In genomic region chr1:24748191-24749121, GRCh38 we compare ENCODE assay signal across 11 cellular contexts. TPM values are rescaled to one million over a fixed set of nuclear protein-coding genes. Genes with fewer than 3 reads are reported as not detected.
DNase-seq lines count a peak whose midpoint lies in the region; ATAC-seq and TF ChIP-seq lines count a peak whose summit lies in the region.
"Had no signal": no experiment of that assay in that cellular context is flagged by ENCODE, and none has a peak within 500 bp of the region (broad histone marks: within the 10 kb centered on the region; RNA-seq: fewer than 3 reads in every experiment).

No MANE protein-coding gene starts in this region.

- TF ChIP-seq EP300 in transverse colon (IDR thresholded peaks at IDR 0.05; ENCODE audit: low read depth): no peak

- H3K9me3 Mint-ChIP-seq in activated naive CD4-positive, alpha-beta T cell treated with anti-CD3 and anti-CD28 coated beads for 36 hours: no peaks in the 10 kb centered on the region
- no peaks in the 10 kb centered on the region for H3K9me3 Mint-ChIP-seq in activated naive CD4-positive, alpha-beta T cell treated with anti-CD3 and anti-CD28 coated beads, Interleukin-2, amount 50 U/mL, for 72 hours
- H3K9me3 Mint-ChIP-seq in activated T-helper 2 cell treated with anti-CD3 and anti-CD28 coated beads, Interferon-gamma antibody, Interleukin-2, Interleukin-4, amounts not matched to agents 10 μg/mL and 5 μg/mL and 100 μg/mL, durations not matched to agents 14 hours and 24 hours and 36 hours: no peaks in the 10 kb centered on the region

- TF ChIP-seq CTCF in transverse colon (IDR thresholded peaks at IDR 0.05): no peak

- WGBS in transverse colon (ENCODE audit: low coverage in 1 of 2), 2 donors: 73 to 79% methylated on average over 5 to 14 of the region's 14 CpGs

- H3K4me1 ChIP-seq in transverse colon: peaks cover 12 to 50% (median 24%) of the 10 kb centered on the region in 4 donors

- H3K27ac Mint-ChIP-seq in activated naive CD4-positive, alpha-beta T cell treated with anti-CD3 and anti-CD28 coated beads for 36 hours: peak overlapping the region; percentile 15
- no peak overlapping the region for H3K27ac Mint-ChIP-seq in activated naive CD4-positive, alpha-beta T cell treated with anti-CD3 and anti-CD28 coated beads, Interleukin-2, amount 50 U/mL, for 72 hours
- no peak overlapping the region for H3K27ac Mint-ChIP-seq in activated T-helper 2 cell treated with anti-CD3 and anti-CD28 coated beads, Interferon-gamma antibody, Interleukin-2, Interleukin-4, amounts not matched to agents 10 μg/mL and 5 μg/mL and 100 μg/mL, durations not matched to agents 14 hours and 24 hours and 36 hours

- in situ Hi-C loops in transverse colon (cut with MboI; ENCODE audit: low pct_ligation_motif_present in 1 of 4, low pct_unique_long_range_greater_than_20kb in 1 of 4, low sequenced_read_pairs in 3 of 4): no loop called here

- no peaks in the 10 kb centered on the region for H3K27me3 Mint-ChIP-seq in activated naive CD4-positive, alpha-beta T cell treated with anti-CD3 and anti-CD28 coated beads for 36 hours (ENCODE audit: low read depth)
- H3K27me3 Mint-ChIP-seq in activated T-helper 2 cell treated with anti-CD3 and anti-CD28 coated beads, Interferon-gamma antibody, Interleukin-2, Interleukin-4, amounts not matched to agents 10 μg/mL and 5 μg/mL and 100 μg/mL, durations not matched to agents 14 hours and 24 hours and 36 hours (ENCODE audit: low read depth): no peaks in the 10 kb centered on the region

- peaks cover 5% of the 10 kb centered on the region for H3K27me3 ChIP-seq in transverse colon

- H3K27ac ChIP-seq in transverse colon: peak overlapping the region; percentile 54 to 99 (median 96)

- no peak for DNase-seq in activated naive CD4-positive, alpha-beta T cell treated with anti-CD3 and anti-CD28 coated beads for 36 hours
- no peak for DNase-seq in activated naive CD4-positive, alpha-beta T cell treated with anti-CD3 and anti-CD28 coated beads, Interleukin-2, amount 50 U/mL, for 72 hours (ENCODE audit: low spot score in 2 of 2)
- no peak for DNase-seq in activated T-helper 2 cell treated with anti-CD3 and anti-CD28 coated beads, Interferon-gamma antibody, Interleukin-2, Interleukin-4, amounts not matched to agents 10 μg/mL and 5 μg/mL and 100 μg/mL, durations not matched to agents 14 hours and 24 hours and 36 hours (ENCODE audit: low spot score)
- DNase-seq in kidney glomerular epithelial cell (lab: John Stamatoyannopoulos, UW) (peak; percentile 66), transverse colon (no peak), T-helper 9 cell (no peak)
- DNase-seq: activated CD8-positive, alpha-beta memory T cell treated with anti-CD3 and anti-CD28 coated beads, Interleukin-2, amount 50 U/mL, for 4 hours; CD4-positive, CD25-positive, alpha-beta regulatory T cell; NCI-H774 had no signal

- H3K4me1 Mint-ChIP-seq in activated naive CD4-positive, alpha-beta T cell treated with anti-CD3 and anti-CD28 coated beads for 36 hours (ENCODE audit: low read depth): peaks cover 37% of the 10 kb centered on the region
- H3K4me1 Mint-ChIP-seq in activated T-helper 2 cell treated with anti-CD3 and anti-CD28 coated beads, Interferon-gamma antibody, Interleukin-2, Interleukin-4, amounts not matched to agents 10 μg/mL and 5 μg/mL and 100 μg/mL, durations not matched to agents 14 hours and 24 hours and 36 hours (ENCODE audit: low read depth): peaks cover 32% of the 10 kb centered on the region

- H3K9me3 ChIP-seq in transverse colon: no peaks in the 10 kb centered on the region

- H3K4me3 Mint-ChIP-seq in activated naive CD4-positive, alpha-beta T cell treated with anti-CD3 and anti-CD28 coated beads for 36 hours: no peak overlapping the region
- peak overlapping the region; percentile 24 for H3K4me3 Mint-ChIP-seq in activated T-helper 2 cell treated with anti-CD3 and anti-CD28 coated beads, Interferon-gamma antibody, Interleukin-2, Interleukin-4, amounts not matched to agents 10 μg/mL and 5 μg/mL and 100 μg/mL, durations not matched to agents 14 hours and 24 hours and 36 hours (ENCODE audit: low read depth)

- ATAC-seq in activated naive CD4-positive, alpha-beta T cell treated with anti-CD3 and anti-CD28 coated beads, Interleukin-2, amount 50 U/mL, for 72 hours: no peak
- no peak for ATAC-seq in GM21367 (IDR thresholded peaks at IDR 0.05; ENCODE audit: unreplicated experiment)
- no peak for ATAC-seq in GM18861 (IDR thresholded peaks at IDR 0.05; ENCODE audit: unreplicated experiment)

- intact Hi-C loops in activated naive CD4-positive, alpha-beta T cell treated with anti-CD3 and anti-CD28 coated beads for 36 hours (cut with micrococcal nuclease): loop anchor here (5.0 to 10.0 kb wide), 5 partner anchors 34 to 561 kb away; partner anchors contain the start of genes IFNLR1 and SYF2
- intact Hi-C loops in activated T-helper 2 cell treated with anti-CD3 and anti-CD28 coated beads, Interferon-gamma antibody, Interleukin-2, Interleukin-4, amounts not matched to agents 10 μg/mL and 5 μg/mL and 100 μg/mL, durations not matched to agents 14 hours and 24 hours and 36 hours (cut with micrococcal nuclease): loop anchor here (5.0 to 10.0 kb wide), 3 partner anchors 54 to 496 kb away; partner anchors contain the start of genes RCAN3 and RSRP1
- intact Hi-C loops in transverse colon (cut with DNase I; ENCODE audit: low total_unique reads): loop anchor here (10.0 kb wide), 1 partner anchor 76 kb away; no protein-coding TSS in a partner anchor

- H3K36me3 Mint-ChIP-seq in activated naive CD4-positive, alpha-beta T cell treated with anti-CD3 and anti-CD28 coated beads for 36 hours (ENCODE audit: low read depth): peaks cover 3% of the 10 kb centered on the region
- H3K36me3 Mint-ChIP-seq in activated naive CD4-positive, alpha-beta T cell treated with anti-CD3 and anti-CD28 coated beads, Interleukin-2, amount 50 U/mL, for 72 hours: peaks cover 7 to 11% of the 10 kb centered on the region in 2 donors
- peaks cover 6% of the 10 kb centered on the region for H3K36me3 Mint-ChIP-seq in activated T-helper 2 cell treated with anti-CD3 and anti-CD28 coated beads, Interferon-gamma antibody, Interleukin-2, Interleukin-4, amounts not matched to agents 10 μg/mL and 5 μg/mL and 100 μg/mL, durations not matched to agents 14 hours and 24 hours and 36 hours (ENCODE audit: low read depth)
- H3K36me3 Mint-ChIP-seq: CD4-positive, CD25-positive, alpha-beta regulatory T cell had no signal

- no peak for TF ChIP-seq POLR2A in transverse colon (IDR thresholded peaks at IDR 0.05)

- H3K36me3 ChIP-seq in transverse colon: no peaks in the 10 kb centered on the region

- H3K4me3 ChIP-seq in transverse colon: peak overlapping the region in 2 of 4 donors; percentile 9 to 82

- CTCF ChIA-PET in activated naive CD4-positive, alpha-beta T cell treated with anti-CD3 and anti-CD28 coated beads for 36 hours (lab: Charles Lee): interaction anchor here (1.2 kb wide), 1 partner anchor 39 kb away, joined by 8 read pairs; no protein-coding TSS in a partner anchor

RNA-seq across cellular contexts. Expression of gene CLIC4, which starts 3.2 kb away (rescaled TPM):
- 10 to 100 TPM; 38.0 to 44.3 TPM for total RNA-seq in activated naive CD4-positive, alpha-beta T cell treated with anti-CD3 and anti-CD28 coated beads for 36 hours
- total RNA-seq in activated naive CD4-positive, alpha-beta T cell treated with anti-CD3 and anti-CD28 coated beads, Interleukin-2, amount 50 U/mL, for 72 hours: 10 to 100 TPM; 16.2 to 30.0 TPM
- 17.9 and 18.2 TPM in 2 replicates for total RNA-seq in activated T-helper 2 cell treated with anti-CD3 and anti-CD28 coated beads, Interferon-gamma antibody, Interleukin-2, Interleukin-4, amounts not matched to agents 10 μg/mL and 5 μg/mL and 100 μg/mL, durations not matched to agents 14 hours and 24 hours and 36 hours
- 100 to 1,000 TPM in 1 of 4 donors, 10 to 100 TPM in 3; 52.4 to 107 (median 65.0) TPM for total RNA-seq in transverse colon
